ENCODE assay signal across 17 cellular contexts in the genomic region with DNA sequence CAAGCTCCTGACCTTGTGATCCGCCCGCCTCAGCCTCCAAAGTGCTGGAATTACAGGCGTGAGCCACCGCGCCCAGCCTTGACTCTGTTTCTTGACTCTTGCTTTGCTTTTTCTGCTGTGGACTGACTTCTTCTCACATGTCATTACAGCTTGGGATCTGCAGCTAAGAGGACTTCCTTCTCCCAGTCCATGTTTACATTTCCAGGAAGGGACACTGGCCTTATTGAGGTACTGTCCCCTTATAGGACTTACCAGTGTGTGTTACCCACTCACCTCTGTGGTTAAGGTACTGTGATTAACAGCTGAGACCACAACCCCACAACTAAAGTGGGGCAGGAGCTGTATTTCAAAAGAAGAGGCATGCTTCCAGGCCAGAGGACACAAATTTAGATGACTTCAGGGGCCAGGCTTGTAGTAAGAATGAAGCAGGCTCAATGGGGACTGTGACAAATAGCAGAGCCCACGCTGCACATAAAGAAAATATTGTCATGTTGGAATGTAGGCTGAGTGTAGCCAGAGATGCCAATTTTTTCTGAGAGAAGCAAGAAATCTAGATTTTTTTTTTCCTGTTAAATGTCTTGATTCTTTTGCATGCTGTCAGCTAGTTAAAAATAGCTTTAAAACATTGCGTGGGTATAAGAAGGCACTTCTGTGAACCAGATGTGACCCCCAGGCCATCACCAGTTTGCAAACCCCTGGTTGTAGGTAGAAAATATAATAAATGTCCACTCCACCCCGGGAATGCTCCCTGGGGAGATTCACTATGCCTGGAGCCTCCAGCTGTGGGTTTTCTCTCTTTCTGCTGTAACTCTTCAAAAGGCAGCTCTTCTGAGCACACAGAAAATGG.
A peak's percentile ranks its signal among the peaks of the same experiment; 100 is the strongest.
DNase-seq lines count a peak whose midpoint lies in the region; TF ChIP-seq lines count a peak whose summit lies in the region.
"Had no signal": no experiment of that assay in that cellular context is flagged by ENCODE, and none has a peak within 500 bp of the region (broad histone marks: within the 10 kb centered on the region; RNA-seq: fewer than 3 reads in every experiment).

No MANE protein-coding gene starts in this region.

- H3K4me3 ChIP-seq in AG10803 (ENCODE audit: low read length) (no peak overlapping the region), esophagus squamous epithelium (no peak overlapping the region), osteoblast (ENCODE audit: insufficient read depth, low read length) (no peak overlapping the region)
- H3K4me3 ChIP-seq: MG63 had no signal

- no peak overlapping the region for H3K4me3 Mint-ChIP-seq in activated naive CD4-positive, alpha-beta T cell treated with anti-CD3 and anti-CD28 coated beads, Interleukin-2, amount 10 ng/mL, durations not matched to agents 7 days and 5 days

- no peaks in the 10 kb centered on the region for H3K79me2 ChIP-seq in osteoblast (ENCODE audit: insufficient read depth, low read length)

- H3K27me3 Mint-ChIP-seq in activated naive CD4-positive, alpha-beta T cell treated with anti-CD3 and anti-CD28 coated beads, Interleukin-2, amount 10 ng/mL, durations not matched to agents 7 days and 5 days: peaks cover 21% of the 10 kb centered on the region
- H3K27me3 Mint-ChIP-seq: progenitor cell of endocrine pancreas had no signal

- WGBS in esophagus squamous epithelium, 2 donors: 85 to 87% methylated on average over 8 of the region's 8 CpGs

- TF ChIP-seq CTCF in AG10803 (conservative IDR thresholded peaks at IDR 0.05; ENCODE audit: low read length) (no peak), esophagus squamous epithelium (IDR thresholded peaks at IDR 0.05) (no peak), osteoblast (IDR thresholded peaks at IDR 0.05; ENCODE audit: extremely low read depth, low read depth, low read length) (no peak)

- CTCF ChIA-PET in activated naive CD4-positive, alpha-beta T cell treated with anti-CD3 and anti-CD28 coated beads, Interleukin-2, amount 10 ng/mL, durations not matched to agents 7 days and 5 days (lab: Charles Lee): no interaction called here

- H3K4me1 ChIP-seq in esophagus squamous epithelium: peaks cover 7 to 19% (median 12%) of the 10 kb centered on the region in 3 donors
- peaks cover 19% of the 10 kb centered on the region for H3K4me1 ChIP-seq in osteoblast (ENCODE audit: insufficient read depth, low read length)

- H3K27me3 ChIP-seq in esophagus squamous epithelium (no peaks in the 10 kb centered on the region), osteoblast (ENCODE audit: insufficient read depth, low read length) (no peaks in the 10 kb centered on the region)
- H3K27me3 ChIP-seq: brain microvascular endothelial cell, MG63 had no signal

- H3K36me3 ChIP-seq in esophagus squamous epithelium (no peaks in the 10 kb centered on the region), osteoblast (ENCODE audit: insufficient read depth, low read length) (no peaks in the 10 kb centered on the region)
- H3K36me3 ChIP-seq: brain microvascular endothelial cell, MG63 had no signal

- peak overlapping the region; percentile 8 for H3K4me2 ChIP-seq in osteoblast (ENCODE audit: insufficient read depth, low read length)

- H3K36me3 Mint-ChIP-seq in activated naive CD4-positive, alpha-beta T cell treated with anti-CD3 and anti-CD28 coated beads, Interleukin-2, amount 10 ng/mL, durations not matched to agents 7 days and 5 days: peaks cover 2% of the 10 kb centered on the region

- intact Hi-C loops in esophagus squamous epithelium (cut with DNase I): no loop called here

- DNase-seq in AG10803 (ENCODE audit: low read depth) (peak; percentile 62), SK-N-DZ (ENCODE audit: low spot score) (peak; percentile 27), esophagus squamous epithelium (lab: John Stamatoyannopoulos, UW) (no peak), osteoblast (ENCODE audit: insufficient read length, low spot score, missing footprints) (peak; percentile 69), NCI-H1436 treated with DMSO at 0.1 percent for 48 hours (lab: John Stamatoyannopoulos, UW) (no peak), SKM-1 (lab: John Stamatoyannopoulos, UW; ENCODE audit: unreplicated experiment) (no peak)
- no peak for DNase-seq in activated naive CD4-positive, alpha-beta T cell treated with anti-CD3 and anti-CD28 coated beads, Interleukin-2, amount 10 ng/mL, durations not matched to agents 7 days and 5 days
- no peak for DNase-seq in activated naive CD4-positive, alpha-beta T cell (lab: John Stamatoyannopoulos, UW)
- DNase-seq: activated effector memory CD4-positive, alpha-beta T cell treated with Interleukin-2 at 50 U/mL for 16 hours; brain microvascular endothelial cell; glutamatergic neuron; kidney; MG63; NCI-H2029 treated with DMSO at 0.1 percent for 48 hours; NCI-H526; PC-3 had no signal

- H3K27ac Mint-ChIP-seq in activated naive CD4-positive, alpha-beta T cell treated with anti-CD3 and anti-CD28 coated beads, Interleukin-2, amount 10 ng/mL, durations not matched to agents 7 days and 5 days: no peak overlapping the region

- H4K20me1 ChIP-seq in osteoblast (ENCODE audit: insufficient read depth, low read length): no peaks in the 10 kb centered on the region

- no peak for TF ChIP-seq POLR2A in esophagus squamous epithelium (IDR thresholded peaks at IDR 0.05)

- H3K9me3 Mint-ChIP-seq in activated naive CD4-positive, alpha-beta T cell treated with anti-CD3 and anti-CD28 coated beads, Interleukin-2, amount 10 ng/mL, durations not matched to agents 7 days and 5 days: peaks cover 2% of the 10 kb centered on the region

- peak overlapping the region; percentile 67 for H2AFZ ChIP-seq in osteoblast (ENCODE audit: low read length)

- no peaks in the 10 kb centered on the region for H3K9me3 ChIP-seq in esophagus squamous epithelium
- H3K9me3 ChIP-seq in osteoblast (ENCODE audit: low read depth, low read length): no peaks in the 10 kb centered on the region
- H3K9me3 ChIP-seq: MG63 had no signal

- peaks cover 4% of the 10 kb centered on the region for H3K4me1 Mint-ChIP-seq in activated naive CD4-positive, alpha-beta T cell treated with anti-CD3 and anti-CD28 coated beads, Interleukin-2, amount 10 ng/mL, durations not matched to agents 7 days and 5 days

- H3K27ac ChIP-seq in esophagus squamous epithelium (peak overlapping the region in 3 of 4 donors; percentile 11 to 34 (median 13)), osteoblast (ENCODE audit: low read depth, low read length) (peak overlapping the region; percentile 23)
- H3K27ac ChIP-seq: brain microvascular endothelial cell had no signal

Comparison
In these comparisons a context has a peak if more than half of its experiments do, and no peak if none do; other contexts are left out.
1. DNase-seq: peak in AG10803 (single experiment), SK-N-DZ (single experiment) and osteoblast (single experiment); none in esophagus squamous epithelium (single experiment), activated naive CD4-positive, alpha-beta T cell treated with anti-CD3 and anti-CD28 coated beads, Interleukin-2, amount 10 ng/mL, durations not matched to agents 7 days and 5 days (single experiment), activated naive CD4-positive, alpha-beta T cell (0 of 4), NCI-H1436 treated with DMSO at 0.1 percent for 48 hours (single experiment) and SKM-1 (single experiment).